Comparison of ENCODE assay signal across 1 cellular context in the genomic region with DNA sequence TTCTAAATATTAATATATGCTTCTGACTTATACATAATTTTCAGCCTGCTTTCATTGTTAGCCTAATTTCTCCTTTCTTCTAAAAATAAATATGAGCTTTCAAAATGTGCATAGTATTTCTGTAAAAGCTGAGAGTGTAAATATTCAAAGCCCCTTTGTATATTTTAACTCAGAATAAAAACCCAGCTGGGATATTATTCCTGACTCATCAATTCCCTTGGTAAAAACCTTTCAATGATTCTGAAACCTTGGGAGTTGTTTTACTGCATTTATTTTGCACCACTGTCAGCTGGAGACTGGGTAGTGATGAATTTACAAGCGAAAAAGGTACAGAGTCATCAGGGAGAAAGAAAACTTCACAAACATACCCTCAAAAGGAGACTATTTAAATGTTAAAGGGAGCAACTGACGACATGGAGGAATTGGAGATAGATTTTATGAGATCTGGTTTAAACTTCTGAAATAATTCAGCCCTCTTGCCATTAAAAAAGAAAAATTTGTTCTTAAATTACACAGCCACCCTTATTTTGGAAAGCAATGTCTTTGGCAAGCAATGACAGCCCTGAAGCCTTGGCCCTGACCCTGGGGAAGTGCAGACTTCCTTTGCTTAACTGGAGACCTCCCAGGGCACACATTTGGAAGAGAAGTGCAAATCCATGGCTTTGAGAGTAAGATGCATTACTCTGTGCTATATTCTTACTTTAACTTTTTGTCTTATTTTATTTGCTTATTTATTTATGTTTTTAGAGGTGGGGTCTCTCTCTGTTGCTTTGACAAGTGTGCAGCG.
A peak's percentile ranks its signal among the peaks of the same experiment; 100 is the strongest.
TF ChIP-seq lines count a peak whose summit lies in the region.

No MANE protein-coding gene starts in this region.

TF ChIP-seq in HepG2, 621 proteins besides CTCF, POLR2A, EP300 and RAD21:
- TF ChIP-seq, protein P1, sequence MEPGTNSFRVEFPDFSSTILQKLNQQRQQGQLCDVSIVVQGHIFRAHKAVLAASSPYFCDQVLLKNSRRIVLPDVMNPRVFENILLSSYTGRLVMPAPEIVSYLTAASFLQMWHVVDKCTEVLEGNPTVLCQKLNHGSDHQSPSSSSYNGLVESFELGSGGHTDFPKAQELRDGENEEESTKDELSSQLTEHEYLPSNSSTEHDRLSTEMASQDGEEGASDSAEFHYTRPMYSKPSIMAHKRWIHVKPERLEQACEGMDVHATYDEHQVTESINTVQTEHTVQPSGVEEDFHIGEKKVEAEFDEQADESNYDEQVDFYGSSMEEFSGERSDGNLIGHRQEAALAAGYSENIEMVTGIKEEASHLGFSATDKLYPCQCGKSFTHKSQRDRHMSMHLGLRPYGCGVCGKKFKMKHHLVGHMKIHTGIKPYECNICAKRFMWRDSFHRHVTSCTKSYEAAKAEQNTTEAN (CRISPR knock-in tag; conservative IDR thresholded peaks at IDR 0.05), result no peak
- TF ChIP-seq TEAD3 (CRISPR knock-in tag; optimal IDR thresholded peaks at IDR 0.05; ENCODE audit: borderline replicate concordance), result no peak
- TF ChIP-seq MAFK (conservative IDR thresholded peaks at IDR 0.05 in 1 of 2, IDR thresholded peaks at IDR 0.05 in 1 of 2; ENCODE audit: low read length in 2 of 2), result peak; percentile 36 to 80; a peak in 3 of 4 replicates
- TF ChIP-seq MAFF (IDR thresholded peaks at IDR 0.05; ENCODE audit: low read depth, low read length), result peak; percentile 64; the same call in 1 of the 2 replicates
- TF ChIP-seq, protein P2, sequence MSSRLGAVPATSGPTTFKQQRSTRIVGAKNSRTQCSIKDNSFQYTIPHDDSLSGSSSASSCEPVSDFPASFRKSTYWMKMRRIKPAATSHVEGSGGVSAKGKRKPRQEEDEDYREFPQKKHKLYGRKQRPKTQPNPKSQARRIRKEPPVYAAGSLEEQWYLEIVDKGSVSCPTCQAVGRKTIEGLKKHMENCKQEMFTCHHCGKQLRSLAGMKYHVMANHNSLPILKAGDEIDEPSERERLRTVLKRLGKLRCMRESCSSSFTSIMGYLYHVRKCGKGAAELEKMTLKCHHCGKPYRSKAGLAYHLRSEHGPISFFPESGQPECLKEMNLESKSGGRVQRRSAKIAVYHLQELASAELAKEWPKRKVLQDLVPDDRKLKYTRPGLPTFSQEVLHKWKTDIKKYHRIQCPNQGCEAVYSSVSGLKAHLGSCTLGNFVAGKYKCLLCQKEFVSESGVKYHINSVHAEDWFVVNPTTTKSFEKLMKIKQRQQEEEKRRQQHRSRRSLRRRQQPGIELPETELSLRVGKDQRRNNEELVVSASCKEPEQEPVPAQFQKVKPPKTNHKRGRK (CRISPR knock-in tag; IDR thresholded peaks at IDR 0.05), result no peak
